ENCODE assay signal across 34 cellular contexts in the genomic region with DNA sequence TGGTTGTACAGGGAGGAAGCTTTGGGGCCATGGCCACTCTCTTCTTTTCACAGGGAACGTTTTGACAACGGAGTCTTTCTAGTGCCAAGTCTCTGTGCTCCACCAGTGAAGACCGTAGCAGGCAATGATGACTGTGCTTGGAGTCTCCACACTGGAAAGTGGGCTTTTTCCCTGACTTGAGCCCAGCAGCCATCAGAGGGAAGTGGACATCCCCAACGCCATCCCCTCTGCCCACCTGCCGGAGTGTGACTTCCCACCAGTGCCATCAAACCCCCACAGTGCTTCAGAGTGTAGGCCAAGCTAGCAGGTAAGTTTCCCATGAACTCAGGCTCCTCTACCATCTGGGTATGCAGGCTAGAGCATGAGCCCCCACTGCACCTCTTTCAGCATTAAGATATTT.
"Had no signal": no experiment of that assay in that cellular context is flagged by ENCODE, and none has a peak within 500 bp of the region (broad histone marks: within the 10 kb centered on the region; RNA-seq: fewer than 3 reads in every experiment).

No MANE protein-coding gene starts in this region.

- H3K4me1 ChIP-seq: adrenal gland, body of pancreas, colonic mucosa, esophagus squamous epithelium had no signal

- H3K36me3 ChIP-seq: adrenal gland, colonic mucosa, esophagus squamous epithelium, gastroesophageal sphincter had no signal

- DNase-seq: activated CD4-positive, alpha-beta memory T cell treated with anti-CD3 and anti-CD28 coated beads for 36 hours; activated CD4-positive, alpha-beta T cell treated with anti-CD3 and anti-CD28 coated beads for 36 hours; activated CD4-positive, alpha-beta T cell treated with anti-CD3 and anti-CD28 coated beads, Interleukin-2, amount 10 ng/mL, durations not matched to agents 24 days and 14 days; activated CD4-positive, CD25-positive, alpha-beta regulatory T cell; activated CD4-positive, CD25-positive, alpha-beta regulatory T cell treated with anti-CD3 and anti-CD28 coated beads, Interleukin-2, amount 50 U/mL, for 72 hours; activated CD8-positive, alpha-beta memory T cell treated with anti-CD3 and anti-CD28 coated beads, Interleukin-2, amount 10 ng/mL, durations not matched to agents 7 days and 5 days; activated CD8-positive, alpha-beta memory T cell treated with anti-CD3 and anti-CD28 coated beads, Interleukin-2, amount 50 U/mL, for 4 hours; activated CD8-positive, alpha-beta T cell treated with anti-CD3 and anti-CD28 coated beads, Interleukin-2, amount 10 ng/mL, durations not matched to agents 7 days and 5 days; activated effector memory CD4-positive, alpha-beta T cell treated with anti-CD3 and anti-CD28 coated beads, Interleukin-2, amount 50 U/mL, for 16 hours; activated naive CD4-positive, alpha-beta T cell treated with anti-CD3 and anti-CD28 coated beads for 36 hours; activated naive CD8-positive, alpha-beta T cell treated with anti-CD3 and anti-CD28 coated beads for 36 hours; activated naive CD8-positive, alpha-beta T cell treated with anti-CD3 and anti-CD28 coated beads, Interleukin-2, amount 50 U/mL, for 24 hours; activated T-cell treated with anti-CD3 and anti-CD28 coated beads, Interleukin-2, amount 50 U/mL, for 1 hour; activated T-cell treated with anti-CD3 and anti-CD28 coated beads, Interleukin-2, amount 50 U/mL, for 48 hours; adrenal gland; amygdala; aorta; body of pancreas; central memory CD4-positive, alpha-beta T cell; cerebellar nuclear complex; colonic mucosa; effector CD8-positive, alpha-beta T cell; esophagus squamous epithelium; foreskin melanocyte; head of caudate nucleus; T-helper 1 cell; T-helper 17 cell; T1000 had no signal

- H3K9me3 ChIP-seq: adrenal gland, body of pancreas, colonic mucosa, esophagus squamous epithelium, gastroesophageal sphincter had no signal

- H3K4me3 Mint-ChIP-seq: activated CD4-positive, alpha-beta memory T cell treated with anti-CD3 and anti-CD28 coated beads for 36 hours; activated CD4-positive, alpha-beta T cell treated with anti-CD3 and anti-CD28 coated beads for 36 hours; activated CD4-positive, alpha-beta T cell treated with anti-CD3 and anti-CD28 coated beads, Interleukin-2, amount 10 ng/mL, durations not matched to agents 24 days and 14 days; activated CD8-positive, alpha-beta memory T cell treated with anti-CD3 and anti-CD28 coated beads, Interleukin-2, amount 10 ng/mL, durations not matched to agents 7 days and 5 days; activated CD8-positive, alpha-beta T cell treated with anti-CD3 and anti-CD28 coated beads, Interleukin-2, amount 10 ng/mL, durations not matched to agents 7 days and 5 days; activated naive CD4-positive, alpha-beta T cell treated with anti-CD3 and anti-CD28 coated beads for 36 hours; activated naive CD4-positive, alpha-beta T cell treated with anti-CD3 and anti-CD28 coated beads, Interleukin-2, amount 50 U/mL, for 24 hours; activated naive CD8-positive, alpha-beta T cell treated with anti-CD3 and anti-CD28 coated beads for 36 hours; activated naive CD8-positive, alpha-beta T cell treated with anti-CD3 and anti-CD28 coated beads, Interleukin-2, amount 50 U/mL, for 24 hours; activated T-helper 1 cell treated with anti-CD3 and anti-CD28 coated beads, Interleukin-12 subunit alpha, Interleukin-12 subunit beta, Interleukin-2, Interleukin-4 antibody, amounts not matched to agents 30 ng/mL and 10 ng/mL and 1 ng/mL, durations not matched to agents 14 hours and 24 hours and 36 hours; T-helper 17 cell; T-helper 2 cell treated with Interferon-gamma antibody and Interleukin-4, amounts not matched to agents 5 μg/mL and 100 μg/mL, for 36 hours had no signal

- H3K27ac Mint-ChIP-seq: activated CD4-positive, alpha-beta memory T cell treated with anti-CD3 and anti-CD28 coated beads for 36 hours; activated CD4-positive, alpha-beta T cell treated with anti-CD3 and anti-CD28 coated beads for 36 hours; activated CD4-positive, alpha-beta T cell treated with anti-CD3 and anti-CD28 coated beads, Interleukin-2, amount 10 ng/mL, durations not matched to agents 24 days and 14 days; activated CD8-positive, alpha-beta memory T cell treated with anti-CD3 and anti-CD28 coated beads, Interleukin-2, amount 10 ng/mL, durations not matched to agents 7 days and 5 days; activated CD8-positive, alpha-beta T cell treated with anti-CD3 and anti-CD28 coated beads, Interleukin-2, amount 10 ng/mL, durations not matched to agents 7 days and 5 days; activated naive CD4-positive, alpha-beta T cell treated with anti-CD3 and anti-CD28 coated beads for 36 hours; activated naive CD4-positive, alpha-beta T cell treated with anti-CD3 and anti-CD28 coated beads, Interleukin-2, amount 50 U/mL, for 24 hours; activated naive CD8-positive, alpha-beta T cell treated with anti-CD3 and anti-CD28 coated beads for 36 hours; activated naive CD8-positive, alpha-beta T cell treated with anti-CD3 and anti-CD28 coated beads, Interleukin-2, amount 50 U/mL, for 24 hours; activated T-helper 1 cell treated with anti-CD3 and anti-CD28 coated beads, Interleukin-12 subunit alpha, Interleukin-12 subunit beta, Interleukin-2, Interleukin-4 antibody, amounts not matched to agents 30 ng/mL and 10 ng/mL and 1 ng/mL, durations not matched to agents 14 hours and 24 hours and 36 hours; activated T-helper 2 cell treated with anti-CD3 and anti-CD28 coated beads, Interferon-gamma antibody, Interleukin-2, Interleukin-4, amounts not matched to agents 10 μg/mL and 5 μg/mL and 100 μg/mL, durations not matched to agents 14 hours and 24 hours and 36 hours; T-helper 17 cell; T-helper 2 cell treated with Interferon-gamma antibody and Interleukin-4, amounts not matched to agents 5 μg/mL and 100 μg/mL, for 36 hours had no signal

- H3K36me3 Mint-ChIP-seq: activated CD4-positive, alpha-beta memory T cell treated with anti-CD3 and anti-CD28 coated beads for 36 hours; activated CD8-positive, alpha-beta memory T cell treated with anti-CD3 and anti-CD28 coated beads, Interleukin-2, amount 10 ng/mL, durations not matched to agents 7 days and 5 days; activated naive CD4-positive, alpha-beta T cell treated with anti-CD3 and anti-CD28 coated beads, Interleukin-2, amount 50 U/mL, for 24 hours; activated naive CD8-positive, alpha-beta T cell treated with anti-CD3 and anti-CD28 coated beads for 36 hours had no signal

- H3K4me3 ChIP-seq: adrenal gland, body of pancreas, colonic mucosa, esophagus squamous epithelium, gastroesophageal sphincter had no signal

- H3K27ac ChIP-seq: adrenal gland, body of pancreas, colonic mucosa, epithelial cell of prostate, esophagus squamous epithelium, gastroesophageal sphincter had no signal

- H3K27me3 ChIP-seq: adrenal gland, body of pancreas, colonic mucosa, gastroesophageal sphincter had no signal

- H3K9me3 Mint-ChIP-seq: activated CD4-positive, alpha-beta memory T cell treated with anti-CD3 and anti-CD28 coated beads for 36 hours; activated CD4-positive, alpha-beta T cell treated with anti-CD3 and anti-CD28 coated beads, Interleukin-2, amount 10 ng/mL, durations not matched to agents 24 days and 14 days; activated naive CD4-positive, alpha-beta T cell treated with anti-CD3 and anti-CD28 coated beads for 36 hours; activated naive CD4-positive, alpha-beta T cell treated with anti-CD3 and anti-CD28 coated beads, Interleukin-2, amount 50 U/mL, for 24 hours; activated naive CD8-positive, alpha-beta T cell treated with anti-CD3 and anti-CD28 coated beads for 36 hours; activated naive CD8-positive, alpha-beta T cell treated with anti-CD3 and anti-CD28 coated beads, Interleukin-2, amount 50 U/mL, for 24 hours; activated T-helper 1 cell treated with anti-CD3 and anti-CD28 coated beads, Interleukin-12 subunit alpha, Interleukin-12 subunit beta, Interleukin-2, Interleukin-4 antibody, amounts not matched to agents 30 ng/mL and 10 ng/mL and 1 ng/mL, durations not matched to agents 14 hours and 24 hours and 36 hours; activated T-helper 2 cell treated with anti-CD3 and anti-CD28 coated beads, Interferon-gamma antibody, Interleukin-2, Interleukin-4, amounts not matched to agents 10 μg/mL and 5 μg/mL and 100 μg/mL, durations not matched to agents 14 hours and 24 hours and 36 hours; T-helper 2 cell treated with Interferon-gamma antibody and Interleukin-4, amounts not matched to agents 5 μg/mL and 100 μg/mL, for 36 hours had no signal

- H3K4me1 Mint-ChIP-seq: activated CD4-positive, alpha-beta T cell treated with anti-CD3 and anti-CD28 coated beads for 36 hours; activated CD4-positive, alpha-beta T cell treated with anti-CD3 and anti-CD28 coated beads, Interleukin-2, amount 10 ng/mL, durations not matched to agents 24 days and 14 days; activated CD8-positive, alpha-beta memory T cell treated with anti-CD3 and anti-CD28 coated beads, Interleukin-2, amount 10 ng/mL, durations not matched to agents 7 days and 5 days; activated naive CD4-positive, alpha-beta T cell treated with anti-CD3 and anti-CD28 coated beads, Interleukin-2, amount 50 U/mL, for 24 hours; activated naive CD8-positive, alpha-beta T cell treated with anti-CD3 and anti-CD28 coated beads for 36 hours; activated naive CD8-positive, alpha-beta T cell treated with anti-CD3 and anti-CD28 coated beads, Interleukin-2, amount 50 U/mL, for 24 hours; T-helper 17 cell had no signal
